In the genomic region with DNA sequence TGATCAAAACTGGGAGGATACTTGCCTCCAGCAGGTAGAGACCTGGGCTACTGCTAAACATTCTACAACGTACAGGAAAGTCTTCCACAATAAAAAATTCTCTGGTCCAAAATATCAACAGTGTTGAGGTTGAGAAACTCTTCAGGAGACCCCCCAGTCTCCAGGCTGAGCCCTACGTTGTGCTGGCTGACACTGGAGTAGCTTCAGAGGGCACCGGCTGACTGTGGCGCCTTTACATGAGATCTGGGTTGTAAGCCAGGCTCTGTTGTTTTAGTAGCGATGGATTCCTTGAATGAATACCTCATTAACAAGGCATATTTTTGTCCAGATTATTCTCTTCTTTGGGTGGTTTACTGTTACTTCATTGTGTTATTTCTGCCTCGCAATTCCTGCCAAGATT, we compare ENCODE assay signal across 14 cellular contexts.
DNase-seq lines count a peak whose midpoint lies in the region; ATAC-seq, FAIRE-seq and TF ChIP-seq lines count a peak whose summit lies in the region.
"Had no signal": no experiment of that assay in that cellular context is flagged by ENCODE, and none has a peak within 500 bp of the region (broad histone marks: within the 10 kb centered on the region; RNA-seq: fewer than 3 reads in every experiment).

No MANE protein-coding gene starts in this region.

- H2BK15ac ChIP-seq in H1 (ENCODE audit: low read length), result no peak overlapping the region
- no peak overlapping the region for H2BK15ac ChIP-seq in neuronal stem cell (ENCODE audit: low read length)

- peak overlapping the region; percentile 42 for H3K27ac ChIP-seq in OCI-LY1 (ENCODE audit: low read depth, low read length, poor library complexity, severe bottlenecking)
- no peak overlapping the region for H3K27ac ChIP-seq in H1 (ENCODE audit: low read depth, low read length)
- H3K27ac ChIP-seq in neuronal stem cell (replicated peaks; ENCODE audit: low read length), result peak overlapping the region; percentile 22
- H3K27ac ChIP-seq: BLaER1 treated with 17β-estradiol and CSF1 and Interleukin-3, amounts not matched to agents 10 nM and 100 nM had no signal

- H3K79me1 ChIP-seq in H1 (ENCODE audit: low read depth, low read length) (no peaks in the 10 kb centered on the region), neuronal stem cell (ENCODE audit: low read depth, low read length) (no peaks in the 10 kb centered on the region)

- H2BK120ac ChIP-seq in H1 (replicated peaks; ENCODE audit: low read depth, low read length) (peak overlapping the region; percentile 85), neuronal stem cell (ENCODE audit: low read depth, low read length) (no peak overlapping the region)

- POLR2A ChIA-PET in H1 (lab: Charles Lee; ENCODE audit: partially characterized antibody), result interaction anchor here (1.2 kb wide), 1 partner anchor 11 kb away, joined by 3 read pairs; no protein-coding TSS in a partner anchor

- no peak for TF ChIP-seq EP300 in H1 (IDR thresholded peaks at IDR 0.05; ENCODE audit: borderline replicate concordance in 1 of 2, low read depth in 2 of 2, low read length in 2 of 2)

- H3K14ac ChIP-seq in H1 (ENCODE audit: insufficient read length) (no peak overlapping the region), neuronal stem cell (ENCODE audit: low read length) (no peak overlapping the region)

- peaks cover 19% of the 10 kb centered on the region for H3K4me1 ChIP-seq in OCI-LY1 (ENCODE audit: insufficient read depth, low read length, severe bottlenecking)
- peaks cover 0 to 11% (median 3%) of the 10 kb centered on the region in 4 experiments; a peak in 5 of 7 replicates for H3K4me1 ChIP-seq in H1 (replicated peaks in 1 of 4; ENCODE audit: control insufficient read depth in 3 of 4, insufficient read depth in 4 of 4, low read length in 3 of 4)
- H3K4me1 ChIP-seq in neuronal stem cell (ENCODE audit: control insufficient read depth in 2 of 2, insufficient read depth in 1 of 2, low read depth in 1 of 2, low read length in 2 of 2), result peaks cover 9 to 19% of the 10 kb centered on the region in 2 donors

- no peaks in the 10 kb centered on the region for H3K36me3 ChIP-seq in OCI-LY1 (ENCODE audit: insufficient read depth, low read length)
- peaks cover 0 to 3% (median 0%) of the 10 kb centered on the region in 4 experiments; a peak in 3 of 8 replicates for H3K36me3 ChIP-seq in H1 (ENCODE audit: control insufficient read depth in 2 of 4, insufficient read depth in 4 of 4, low read length in 3 of 4)
- no peaks in the 10 kb centered on the region for H3K36me3 ChIP-seq in neuronal stem cell (replicated peaks in 1 of 2; ENCODE audit: control insufficient read depth in 2 of 2, insufficient read depth in 2 of 2, low read length in 2 of 2)
- H3K36me3 ChIP-seq: BLaER1 treated with 17β-estradiol and CSF1 and Interleukin-3, amounts not matched to agents 10 nM and 100 nM had no signal

- ATAC-seq in GM21423 (IDR thresholded peaks at IDR 0.05; ENCODE audit: unreplicated experiment), result no peak

- no peak for TF ChIP-seq RAD21 in H1 (IDR thresholded peaks at IDR 0.05 in 1 of 2, conservative IDR thresholded peaks at IDR 0.05 in 1 of 2; ENCODE audit: low read depth in 2 of 2, low read length in 2 of 2)

- no peak overlapping the region for H4K5ac ChIP-seq in H1 (ENCODE audit: insufficient read length, low read depth, low read length)

- H3K79me2 ChIP-seq in OCI-LY1 (ENCODE audit: insufficient read depth, low read length) (no peaks in the 10 kb centered on the region), H1 (ENCODE audit: control insufficient read depth in 1 of 2, insufficient read depth in 2 of 2, low read length in 2 of 2) (no peaks in the 10 kb centered on the region)

- DNase-seq in NCI-H146 (lab: John Stamatoyannopoulos, UW), result peak; percentile 41
- no peak for DNase-seq in NCI-H146 treated with DMSO at 0.1 percent for 48 hours (lab: John Stamatoyannopoulos, UW; ENCODE audit: unreplicated experiment)
- no peak for DNase-seq in H1 (ENCODE audit: low read depth in 1 of 2, low spot score in 2 of 2)
- no peak for DNase-seq in neuronal stem cell (ENCODE audit: low spot score)
- DNase-seq in DMS79 treated with DMSO at 0.1 percent for 48 hours (lab: John Stamatoyannopoulos, UW), result no peak
- no peak for DNase-seq in DMS 273 treated with DMSO at 0.1 percent for 48 hours (lab: John Stamatoyannopoulos, UW)
- DNase-seq: HCEC 1CT, NCI-H1694, NCI-H446, OCI-M1, RPMI8226 had no signal

- H3K4me3 ChIP-seq in OCI-LY1 (ENCODE audit: low read depth, low read length, poor library complexity, severe bottlenecking), result no peak overlapping the region
- H3K4me3 ChIP-seq in H1 (ENCODE audit: extremely low read depth in 1 of 4, insufficient read depth in 2 of 4, low read depth in 3 of 4, low read length in 4 of 4), result peak overlapping the region in 1 of 4 experiments; percentile 33; a peak in 1 of 8 replicates
- H3K4me3 ChIP-seq in neuronal stem cell (ENCODE audit: low read length in 2 of 2), result no peak overlapping the region
- H3K4me3 ChIP-seq: BLaER1 treated with 17β-estradiol and CSF1 and Interleukin-3, amounts not matched to agents 10 nM and 100 nM had no signal

- 86% methylated on average over 6 of the region's 6 CpGs; no CpG with 5 or more reads in 1 of the 2 experiments for WGBS in H1 (ENCODE audit: extremely low coverage in 1 of 2, insufficient coverage in 1 of 2, insufficient read length in 1 of 2, insufficient replicate concordance in 2 of 2, low coverage in 1 of 2, low lambda C conversion rate in 2 of 2, missing lambda C conversion rate in 1 of 2), 2 experiments
- no CpG with 5 or more reads among the region's 6 CpGs for WGBS in neuronal stem cell (ENCODE audit: extremely low coverage in 2 of 2, insufficient read length in 2 of 2, insufficient replicate concordance in 1 of 2), 2 donors

- H2BK20ac ChIP-seq in H1 (ENCODE audit: low read length), result no peak overlapping the region

- no peaks in the 10 kb centered on the region for H4K20me1 ChIP-seq in OCI-LY1 (ENCODE audit: insufficient read depth, low read length)
- no peaks in the 10 kb centered on the region for H4K20me1 ChIP-seq in H1 (replicated peaks in 1 of 2; ENCODE audit: control insufficient read depth in 1 of 2, insufficient read depth in 2 of 2, low read length in 2 of 2)
- H4K20me1 ChIP-seq: BLaER1 treated with 17β-estradiol and CSF1 and Interleukin-3, amounts not matched to agents 10 nM and 100 nM had no signal

- H3K9me2 ChIP-seq in OCI-LY1 (ENCODE audit: low read depth, low read length), result no peaks in the 10 kb centered on the region

- H2AFZ ChIP-seq in OCI-LY1 (ENCODE audit: low read length) (peak overlapping the region; percentile 93), H1 (ENCODE audit: low read length) (no peak overlapping the region; the same call in 1 of the 2 replicates), neuronal stem cell (ENCODE audit: low read length) (peak overlapping the region; percentile 25)

- no peaks in the 10 kb centered on the region for H3F3A ChIP-seq in OCI-LY1 (ENCODE audit: insufficient read depth, low read length)

- no peak overlapping the region for H3K56ac ChIP-seq in H1 (replicated peaks; ENCODE audit: insufficient read length, low read depth, low read length)

- FAIRE-seq in H1 (lab: Jason Lieb, UNC), result no peak

- peak overlapping the region; percentile 13 for H4K91ac ChIP-seq in H1 (replicated peaks; ENCODE audit: insufficient read length, low read length)
- H4K91ac ChIP-seq in neuronal stem cell (ENCODE audit: low read depth, low read length, poor library complexity), result no peak overlapping the region

- H3K9me3 ChIP-seq in OCI-LY1 (ENCODE audit: low read length) (peaks cover 5% of the 10 kb centered on the region; the same call in 1 of the 2 replicates), H1 (ENCODE audit: insufficient read depth in 2 of 2, low read depth in 1 of 2, low read length in 1 of 2) (peaks cover 12 to 18% of the 10 kb centered on the region in 2 experiments), neuronal stem cell (replicated peaks in 1 of 2; ENCODE audit: control insufficient read depth in 2 of 2, insufficient read depth in 1 of 2, low read depth in 1 of 2, low read length in 2 of 2) (no peaks in the 10 kb centered on the region)
- H3K9me3 ChIP-seq: BLaER1 treated with 17β-estradiol and CSF1 and Interleukin-3, amounts not matched to agents 10 nM and 100 nM had no signal

- H3K4ac ChIP-seq in H1 (replicated peaks; ENCODE audit: insufficient read length, low read depth, low read length) (peak overlapping the region; percentile 57), neuronal stem cell (ENCODE audit: low read length) (no peak overlapping the region)

- H4K8ac ChIP-seq in H1 (ENCODE audit: extremely low read depth, insufficient read depth, low read length) (no peak overlapping the region), neuronal stem cell (ENCODE audit: low read depth, low read length) (no peak overlapping the region)

- H2BK5ac ChIP-seq in H1 (ENCODE audit: low read depth, low read length), result peak overlapping the region; percentile 0; the same call in 1 of the 2 replicates
- no peak overlapping the region for H2BK5ac ChIP-seq in neuronal stem cell (ENCODE audit: low read length)

- CTCF ChIA-PET in H1 (lab: Charles Lee; ENCODE audit: partially characterized antibody), result interaction anchor here (3.7 kb wide), 1 partner anchor 9 kb away, joined by 12 read pairs; no protein-coding TSS in a partner anchor

- H3K23ac ChIP-seq in H1 (ENCODE audit: insufficient read length), result no peak overlapping the region
- no peak overlapping the region for H3K23ac ChIP-seq in neuronal stem cell (ENCODE audit: low read depth, low read length, poor library complexity)

- TF ChIP-seq POLR2A in H1 (IDR thresholded peaks at IDR 0.05; ENCODE audit: control extremely low read depth in 1 of 2, low read depth in 2 of 2, low read length in 2 of 2), result no peak

- H3K27me3 ChIP-seq in OCI-LY1 (ENCODE audit: insufficient read depth, low read length) (no peaks in the 10 kb centered on the region), H1 (replicated peaks in 1 of 4; ENCODE audit: control insufficient read depth in 3 of 4, extremely low read depth in 1 of 4, insufficient read depth in 3 of 4, low read length in 3 of 4) (no peaks in the 10 kb centered on the region), neuronal stem cell (ENCODE audit: control insufficient read depth in 3 of 3, insufficient read depth in 3 of 3, low read depth in 1 of 3, low read length in 3 of 3) (peaks cover 0 to 3% (median 0%) of the 10 kb centered on the region in 3 experiments)
- H3K27me3 ChIP-seq: BLaER1 treated with 17β-estradiol and CSF1 and Interleukin-3, amounts not matched to agents 10 nM and 100 nM had no signal

- H2AK5ac ChIP-seq in H1 (ENCODE audit: low read depth, low read length), result no peak overlapping the region
- no peak overlapping the region for H2AK5ac ChIP-seq in neuronal stem cell (ENCODE audit: low read depth, low read length)

- no peaks in the 10 kb centered on the region for H3K23me2 ChIP-seq in H1 (ENCODE audit: low read depth, low read length)

- TF ChIP-seq CTCF in OCI-LY1 (IDR thresholded peaks at IDR 0.05; ENCODE audit: low read length) (no peak), H1 (IDR thresholded peaks at IDR 0.05; ENCODE audit: control extremely low read depth in 1 of 3, insufficient read depth in 1 of 3, low read depth in 1 of 3, low read length in 3 of 3) (no peak)

- H2BK12ac ChIP-seq in H1 (ENCODE audit: low read depth, low read length) (peak overlapping the region; percentile 40; the same call in 1 of the 2 replicates), neuronal stem cell (ENCODE audit: low read length) (no peak overlapping the region)

- H3K9ac ChIP-seq in OCI-LY1 (ENCODE audit: low read length), result no peak overlapping the region
- no peak overlapping the region for H3K9ac ChIP-seq in H1 (replicated peaks in 1 of 4; ENCODE audit: extremely low read depth in 1 of 4, low read depth in 3 of 4, low read length in 3 of 4)
- H3K9ac ChIP-seq in neuronal stem cell (ENCODE audit: low read depth, low read length, poor library complexity), result no peak overlapping the region
- H3K9ac ChIP-seq: BLaER1 treated with 17β-estradiol and CSF1 and Interleukin-3, amounts not matched to agents 10 nM and 100 nM had no signal

- no peak overlapping the region; the same call in 1 of the 2 replicates for H3K18ac ChIP-seq in H1 (ENCODE audit: extremely low read depth, low read length)
- no peak overlapping the region for H3K18ac ChIP-seq in neuronal stem cell (ENCODE audit: low read length)

- no peak overlapping the region for H3K4me2 ChIP-seq in OCI-LY1 (ENCODE audit: low read length)
- peak overlapping the region; percentile 60 to 61; a peak in 3 of 4 replicates for H3K4me2 ChIP-seq in H1 (ENCODE audit: insufficient read depth in 1 of 2, low read depth in 2 of 2, low read length in 2 of 2)
- H3K4me2 ChIP-seq in neuronal stem cell (ENCODE audit: insufficient read depth, low read length, poor library complexity, severe bottlenecking), result peak overlapping the region; percentile 24
- H3K4me2 ChIP-seq: BLaER1 treated with 17β-estradiol and CSF1 and Interleukin-3, amounts not matched to agents 10 nM and 100 nM had no signal
